Comparison of ENCODE assay signal across 10 cellular contexts in genomic region chr16:89473791-89474414, GRCh38. TPM values are rescaled to one million over a fixed set of nuclear protein-coding genes. Genes with fewer than 3 reads are reported as not detected.
DNase-seq lines count a peak whose midpoint lies in the region; TF ChIP-seq lines count a peak whose summit lies in the region.
"Had no signal": no experiment of that assay in that cellular context is flagged by ENCODE, and none has a peak within 500 bp of the region (broad histone marks: within the 10 kb centered on the region; RNA-seq: fewer than 3 reads in every experiment).

No MANE protein-coding gene starts in this region.

- CTCF ChIA-PET in RWPE1 (lab: Yijun Ruan, JAX) (interaction anchor here (0.6 kb wide), 1 partner anchor 41 kb away, joined by 5 read pairs; no protein-coding TSS in a partner anchor), GM10248 (lab: Yijun Ruan, JAX) (interaction anchor here (1.2 kb wide), 1 partner anchor 30 kb away, joined by 3 read pairs; no protein-coding TSS in a partner anchor)

- 61 to 65% methylated on average over 9 of the region's 9 CpGs for WGBS in GM23248 (ENCODE audit: low coverage in 1 of 2, low lambda C conversion rate in 2 of 2, missing lambda C conversion rate in 2 of 2), 2 experiments

- H3K4me3 ChIP-seq in GM23248 (no peak overlapping the region), epithelial cell of esophagus (ENCODE audit: low read length) (no peak overlapping the region), MM.1S (ENCODE audit: low read length) (no peak overlapping the region)

- POLR2A ChIA-PET in RWPE1 (lab: Yijun Ruan, JAX; ENCODE audit: low non-redundant PET): no interaction called here
- POLR2A ChIA-PET in GM10248 (lab: Yijun Ruan, JAX): interaction anchor here (0.6 to 1.5 kb wide), 2 partner anchors 9 to 11 kb away, joined by 4 to 10 read pairs; no protein-coding TSS in a partner anchor

- H3K79me2 ChIP-seq in GM23248 (ENCODE audit: insufficient read depth) (peaks cover 100% of the 10 kb centered on the region), MM.1S (ENCODE audit: low read length) (peaks cover 98% of the 10 kb centered on the region)

- peaks cover 63% of the 10 kb centered on the region for H3K4me1 ChIP-seq in GM23248 (ENCODE audit: insufficient read depth)
- no peaks in the 10 kb centered on the region for H3K4me1 ChIP-seq in MM.1S (ENCODE audit: low read length)

- H3K4me2 ChIP-seq in GM23248 (ENCODE audit: unreplicated experiment) (no peak overlapping the region), MM.1S (ENCODE audit: low read depth, low read length) (no peak overlapping the region)

- no peak for TF ChIP-seq CTCF in RWPE1 (conservative IDR thresholded peaks at IDR 0.05; ENCODE audit: low read depth)
- TF ChIP-seq CTCF in epithelial cell of esophagus (IDR thresholded peaks at IDR 0.05; ENCODE audit: insufficient read depth, low read depth, low read length, missing control alignments): no peak
- no peak for TF ChIP-seq CTCF in MM.1S (IDR thresholded peaks at IDR 0.05; ENCODE audit: low read length)
- TF ChIP-seq CTCF in GM10248 (IDR thresholded peaks at IDR 0.05; ENCODE audit: control extremely low read depth, extremely low read depth, low read depth, missing control alignments): no peak

- H3K9me3 ChIP-seq in GM23248 (ENCODE audit: low read depth) (no peaks in the 10 kb centered on the region), MM.1S (replicated peaks; ENCODE audit: insufficient read depth, low read length) (no peaks in the 10 kb centered on the region)

- no peaks in the 10 kb centered on the region for H3K36me3 ChIP-seq in GM23248 (ENCODE audit: low read depth)
- no peaks in the 10 kb centered on the region for H3K36me3 ChIP-seq in MM.1S (replicated peaks; ENCODE audit: insufficient read depth, low read length)

- no peak overlapping the region for H2AFZ ChIP-seq in GM23248
- H2AFZ ChIP-seq in MM.1S (ENCODE audit: low read length): no peak overlapping the region

- H4K20me1 ChIP-seq in GM23248 (ENCODE audit: insufficient read depth): peaks cover 80% of the 10 kb centered on the region
- peaks cover 57% of the 10 kb centered on the region for H4K20me1 ChIP-seq in MM.1S (ENCODE audit: insufficient read depth, low read length)

- in situ Hi-C loops in GM23248 (cut with MboI): no loop called here

- DNase-seq in GM23248 (peak; percentile 82), RWPE1 (ENCODE audit: low spot score) (no peak), epithelial cell of esophagus (ENCODE audit: low read depth) (peak; percentile 82), posterior vena cava (ENCODE audit: low spot score) (peak; percentile 10), MM.1S (no peak), NCI-H1048 (lab: John Stamatoyannopoulos, UW) (no peak), GM10248 (ENCODE audit: extremely low spot score) (no peak)
- no peak for DNase-seq in central memory CD4-positive, alpha-beta T cell
- DNase-seq: amniotic stem cell, SHP77 had no signal

- peak overlapping the region; percentile 72 for H3K27ac ChIP-seq in GM23248
- H3K27ac ChIP-seq in RWPE1: peak overlapping the region; percentile 66
- H3K27ac ChIP-seq in MM.1S (ENCODE audit: low read length): no peak overlapping the region

- no peaks in the 10 kb centered on the region for H3K27me3 ChIP-seq in GM23248 (replicated peaks; ENCODE audit: insufficient read depth)
- H3K27me3 ChIP-seq in MM.1S (replicated peaks; ENCODE audit: insufficient read depth, low read length): no peaks in the 10 kb centered on the region

- H3K9ac ChIP-seq in GM23248 (no peak overlapping the region), MM.1S (ENCODE audit: low read length) (no peak overlapping the region)

- intact Hi-C loops in posterior vena cava (cut with DNase I): no loop called here

- H3F3A ChIP-seq in GM23248 (ENCODE audit: insufficient read depth) (peaks cover 28% of the 10 kb centered on the region), MM.1S (ENCODE audit: insufficient read depth, low read length) (no peaks in the 10 kb centered on the region)

- H3K9me2 ChIP-seq in GM23248 (ENCODE audit: insufficient read depth): no peaks in the 10 kb centered on the region
- H3K9me2 ChIP-seq in MM.1S (replicated peaks; ENCODE audit: insufficient read depth, low read length): no peaks in the 10 kb centered on the region

RNA-seq across cellular contexts. Expression of gene ANKRD11, which starts 16.5 kb away (rescaled TPM):
- total RNA-seq in GM23248 (2014; rRNA removed; shearing (Covaris generic)): 83.8 and 84.7 TPM in 2 replicates
- polyA plus RNA-seq in GM23248 (2016; fragmentation: Nextera tagmentation; extraction: Ambion mirVana): 34.7 and 39.3 TPM in 2 replicates
- 100 to 1,000 TPM in 1 of 2 donors, 10 to 100 TPM in 1; 95.0 to 110 TPM for total RNA-seq in posterior vena cava

RNA-seq across cellular contexts. Expression of gene SPG7, which starts 34.3 kb away (rescaled TPM):
- 155 and 215 TPM in 2 replicates for total RNA-seq in GM23248 (2014; rRNA removed; shearing (Covaris generic))
- 47.5 and 53.9 TPM in 2 replicates for polyA plus RNA-seq in GM23248 (2016; fragmentation: Nextera tagmentation; extraction: Ambion mirVana)
- total RNA-seq in posterior vena cava: 10 to 100 TPM; 64.1 to 65.2 TPM

Comparison
In these comparisons a context has a peak if more than half of its experiments do, and no peak if none do; other contexts are left out.
1. DNase-seq: peak in GM23248 (single experiment), epithelial cell of esophagus (single experiment) and posterior vena cava (single experiment); none in RWPE1 (single experiment), MM.1S (single experiment), NCI-H1048 (single experiment), GM10248 (single experiment) and central memory CD4-positive, alpha-beta T cell (single experiment).